In the genomic region with DNA sequence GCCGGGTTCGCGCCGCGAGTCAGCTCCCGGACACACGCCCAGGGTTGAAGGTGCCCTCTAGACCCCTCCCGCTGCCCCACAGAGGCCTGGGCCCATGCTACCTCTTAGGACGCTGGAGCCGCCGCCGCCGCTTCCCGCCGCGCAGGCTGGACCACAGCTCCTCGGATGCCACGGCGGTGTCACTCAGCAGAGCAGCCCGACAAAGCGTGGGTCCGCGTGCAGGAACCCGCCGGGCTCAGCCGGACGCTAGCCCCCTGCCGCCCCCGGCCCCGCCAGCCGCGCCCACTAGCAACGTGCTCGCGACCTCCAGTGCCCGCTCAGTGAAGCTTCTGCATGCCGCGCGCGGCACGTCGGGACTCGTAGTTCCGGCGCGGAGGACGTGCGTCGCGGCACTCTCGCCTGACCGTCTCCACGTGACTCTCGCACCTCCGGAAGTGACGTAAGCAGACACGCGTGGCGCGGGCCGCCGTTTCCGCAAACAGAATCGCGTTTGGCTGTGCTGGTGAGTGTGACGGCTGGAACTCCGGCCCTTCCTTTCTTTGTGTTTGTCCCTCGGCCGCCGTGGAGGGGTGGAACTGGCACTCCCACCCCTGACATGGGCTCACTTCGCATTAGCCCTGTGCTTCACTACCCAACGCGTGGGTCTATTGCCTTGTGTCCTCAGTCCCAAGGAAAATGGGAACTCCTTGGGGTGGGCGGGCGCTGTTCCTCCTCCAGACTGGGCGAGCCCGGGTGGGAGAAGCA, we compare ENCODE assay signal across 1 cellular context.
TF ChIP-seq lines count a peak whose summit lies in the region.

A gene with protein sequence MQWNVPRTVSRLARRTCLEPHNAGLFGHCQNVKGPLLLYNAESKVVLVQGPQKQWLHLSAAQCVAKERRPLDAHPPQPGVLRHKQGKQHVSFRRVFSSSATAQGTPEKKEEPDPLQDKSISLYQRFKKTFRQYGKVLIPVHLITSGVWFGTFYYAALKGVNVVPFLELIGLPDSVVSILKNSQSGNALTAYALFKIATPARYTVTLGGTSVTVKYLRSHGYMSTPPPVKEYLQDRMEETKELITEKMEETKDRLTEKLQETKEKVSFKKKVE (minus strand): TSS at position 331 of the 744 bp plus-strand sequence. CDS start 44,481 bp downstream, outside the sequence.
A gene (plus strand): TSS at position 446 of the 744 bp plus-strand sequence. CDS start 4,845 bp downstream, outside the sequence.

TF ChIP-seq in HCT116, 20 proteins besides CTCF, POLR2A, EP300 and RAD21 (continued from another document):
- TF ChIP-seq, protein P1, sequence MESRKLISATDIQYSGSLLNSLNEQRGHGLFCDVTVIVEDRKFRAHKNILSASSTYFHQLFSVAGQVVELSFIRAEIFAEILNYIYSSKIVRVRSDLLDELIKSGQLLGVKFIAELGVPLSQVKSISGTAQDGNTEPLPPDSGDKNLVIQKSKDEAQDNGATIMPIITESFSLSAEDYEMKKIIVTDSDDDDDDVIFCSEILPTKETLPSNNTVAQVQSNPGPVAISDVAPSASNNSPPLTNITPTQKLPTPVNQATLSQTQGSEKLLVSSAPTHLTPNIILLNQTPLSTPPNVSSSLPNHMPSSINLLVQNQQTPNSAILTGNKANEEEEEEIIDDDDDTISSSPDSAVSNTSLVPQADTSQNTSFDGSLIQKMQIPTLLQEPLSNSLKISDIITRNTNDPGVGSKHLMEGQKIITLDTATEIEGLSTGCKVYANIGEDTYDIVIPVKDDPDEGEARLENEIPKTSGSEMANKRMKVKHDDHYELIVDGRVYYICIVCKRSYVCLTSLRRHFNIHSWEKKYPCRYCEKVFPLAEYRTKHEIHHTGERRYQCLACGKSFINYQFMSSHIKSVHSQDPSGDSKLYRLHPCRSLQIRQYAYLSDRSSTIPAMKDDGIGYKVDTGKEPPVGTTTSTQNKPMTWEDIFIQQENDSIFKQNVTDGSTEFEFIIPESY (IDR thresholded peaks at IDR 0.05; ENCODE audit: extremely low read depth, insufficient replicate concordance, low read length): peak; percentile 67
- TF ChIP-seq ELF1 (IDR thresholded peaks at IDR 0.05; ENCODE audit: borderline replicate concordance, low read depth) (peak; percentile 83), SRF (IDR thresholded peaks at IDR 0.05; ENCODE audit: low read depth) (peak; percentile 66; the same call in 1 of the 2 replicates), CBX3 (IDR thresholded peaks at IDR 0.05; ENCODE audit: low read depth) (peak; percentile 91), SIN3A (IDR thresholded peaks at IDR 0.05; ENCODE audit: low read depth) (peak; percentile 98), YY1 (IDR thresholded peaks at IDR 0.05; ENCODE audit: extremely low read depth, insufficient replicate concordance, low read depth, low read length) (no peak)
- TF ChIP-seq, protein P2, sequence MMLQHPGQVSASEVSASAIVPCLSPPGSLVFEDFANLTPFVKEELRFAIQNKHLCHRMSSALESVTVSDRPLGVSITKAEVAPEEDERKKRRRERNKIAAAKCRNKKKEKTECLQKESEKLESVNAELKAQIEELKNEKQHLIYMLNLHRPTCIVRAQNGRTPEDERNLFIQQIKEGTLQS (IDR thresholded peaks at IDR 0.05): no peak
- TF ChIP-seq, protein P3, sequence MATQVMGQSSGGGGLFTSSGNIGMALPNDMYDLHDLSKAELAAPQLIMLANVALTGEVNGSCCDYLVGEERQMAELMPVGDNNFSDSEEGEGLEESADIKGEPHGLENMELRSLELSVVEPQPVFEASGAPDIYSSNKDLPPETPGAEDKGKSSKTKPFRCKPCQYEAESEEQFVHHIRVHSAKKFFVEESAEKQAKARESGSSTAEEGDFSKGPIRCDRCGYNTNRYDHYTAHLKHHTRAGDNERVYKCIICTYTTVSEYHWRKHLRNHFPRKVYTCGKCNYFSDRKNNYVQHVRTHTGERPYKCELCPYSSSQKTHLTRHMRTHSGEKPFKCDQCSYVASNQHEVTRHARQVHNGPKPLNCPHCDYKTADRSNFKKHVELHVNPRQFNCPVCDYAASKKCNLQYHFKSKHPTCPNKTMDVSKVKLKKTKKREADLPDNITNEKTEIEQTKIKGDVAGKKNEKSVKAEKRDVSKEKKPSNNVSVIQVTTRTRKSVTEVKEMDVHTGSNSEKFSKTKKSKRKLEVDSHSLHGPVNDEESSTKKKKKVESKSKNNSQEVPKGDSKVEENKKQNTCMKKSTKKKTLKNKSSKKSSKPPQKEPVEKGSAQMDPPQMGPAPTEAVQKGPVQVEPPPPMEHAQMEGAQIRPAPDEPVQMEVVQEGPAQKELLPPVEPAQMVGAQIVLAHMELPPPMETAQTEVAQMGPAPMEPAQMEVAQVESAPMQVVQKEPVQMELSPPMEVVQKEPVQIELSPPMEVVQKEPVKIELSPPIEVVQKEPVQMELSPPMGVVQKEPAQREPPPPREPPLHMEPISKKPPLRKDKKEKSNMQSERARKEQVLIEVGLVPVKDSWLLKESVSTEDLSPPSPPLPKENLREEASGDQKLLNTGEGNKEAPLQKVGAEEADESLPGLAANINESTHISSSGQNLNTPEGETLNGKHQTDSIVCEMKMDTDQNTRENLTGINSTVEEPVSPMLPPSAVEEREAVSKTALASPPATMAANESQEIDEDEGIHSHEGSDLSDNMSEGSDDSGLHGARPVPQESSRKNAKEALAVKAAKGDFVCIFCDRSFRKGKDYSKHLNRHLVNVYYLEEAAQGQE (IDR thresholded peaks at IDR 0.05; ENCODE audit: low read depth): no peak
